ENCODE assay signal across 1 cellular context in genomic region chr3:57692404-57693191, GRCh38.
A peak's percentile ranks its signal among the peaks of the same experiment; 100 is the strongest.
TF ChIP-seq lines count a peak whose summit lies in the region.

Gene DENND6A (minus strand): TSS chr3:57693077. CDS start chr3:57693018, 59 bp downstream.

TF ChIP-seq in HCT116, 20 proteins besides CTCF, POLR2A, EP300 and RAD21 (continued from another document):
- TF ChIP-seq POLR2AphosphoS5 (IDR thresholded peaks at IDR 0.05; ENCODE audit: low read depth, low read length): peak; percentile 85
- TF ChIP-seq YY1 (IDR thresholded peaks at IDR 0.05; ENCODE audit: extremely low read depth, insufficient replicate concordance, low read depth, low read length): peak; percentile 17
- no peak for TF ChIP-seq ZBTB33 (IDR thresholded peaks at IDR 0.05; ENCODE audit: extremely low read depth, insufficient replicate concordance, low read length)
- TF ChIP-seq ATF3 (IDR thresholded peaks at IDR 0.05): no peak
- peak; percentile 30; the same call in 1 of the 2 replicates for TF ChIP-seq SP1 (IDR thresholded peaks at IDR 0.05; ENCODE audit: low read depth)
- no peak for TF ChIP-seq EZH2phosphoT487 (IDR thresholded peaks at IDR 0.05; ENCODE audit: borderline replicate concordance)
- no peak for TF ChIP-seq JUND (IDR thresholded peaks at IDR 0.05)
- TF ChIP-seq ZFX (IDR thresholded peaks at IDR 0.05): peak; percentile 98
- TF ChIP-seq SRF (IDR thresholded peaks at IDR 0.05; ENCODE audit: low read depth): no peak
- TF ChIP-seq TCF7L2 (IDR thresholded peaks at IDR 0.05; ENCODE audit: borderline replicate concordance, extremely low read depth, insufficient read depth, insufficient read length): peak; percentile 52
- no peak for TF ChIP-seq CEBPB (IDR thresholded peaks at IDR 0.05; ENCODE audit: low read depth)
- TF ChIP-seq MAX (IDR thresholded peaks at IDR 0.05): peak; percentile 78
- no peak for TF ChIP-seq FOSL1 (IDR thresholded peaks at IDR 0.05; ENCODE audit: low read depth)
